In genomic region chr1:226009650-226010044, GRCh38 we compare ENCODE assay signal across 10 cellular contexts. TPM values are rescaled to one million over a fixed set of nuclear protein-coding genes. Genes with fewer than 3 reads are reported as not detected.
DNase-seq lines count a peak whose midpoint lies in the region; ATAC-seq and TF ChIP-seq lines count a peak whose summit lies in the region.
"Had no signal": no experiment of that assay in that cellular context is flagged by ENCODE, and none has a peak within 500 bp of the region (broad histone marks: within the 10 kb centered on the region; RNA-seq: fewer than 3 reads in every experiment).

No MANE protein-coding gene starts in this region.

- no peaks in the 10 kb centered on the region for H3K4me1 Mint-ChIP-seq in GM23338
- no peaks in the 10 kb centered on the region for H3K4me1 Mint-ChIP-seq in effector memory CD8-positive, alpha-beta T cell (ENCODE audit: low read depth in 2 of 2)

- H3K79me2 ChIP-seq in GM23338 (replicated peaks; ENCODE audit: insufficient read depth), result no peaks in the 10 kb centered on the region

- no peak for ATAC-seq in GM23338
- ATAC-seq in effector memory CD8-positive, alpha-beta T cell (replicated peaks), result no peak
- ATAC-seq: CD8-positive, alpha-beta T cell; HCT116 had no signal

- no peaks in the 10 kb centered on the region for H4K20me1 ChIP-seq in GM23338 (replicated peaks; ENCODE audit: insufficient read depth)

- H3K36me3 ChIP-seq in GM23338 (ENCODE audit: insufficient read depth), result no peaks in the 10 kb centered on the region
- no peaks in the 10 kb centered on the region for H3K36me3 ChIP-seq in WERI-Rb-1
- H3K36me3 ChIP-seq in vagina, result no peaks in the 10 kb centered on the region

- H3K27ac Mint-ChIP-seq in GM23338, result no peak overlapping the region
- no peak overlapping the region for H3K27ac Mint-ChIP-seq in effector memory CD8-positive, alpha-beta T cell
- H3K27ac Mint-ChIP-seq: CD14-positive monocyte; CD8-positive, alpha-beta T cell had no signal

- peak overlapping the region; percentile 10; the same call in 1 of the 2 replicates for H2AFZ ChIP-seq in GM23338

- 0 out of 2 replicates have a peak, but pooled peaks cover 3% of the 10 kb centered on the region for H3F3A ChIP-seq in GM23338 (replicated peaks; ENCODE audit: low read depth)

- no peaks in the 10 kb centered on the region for H3K36me3 Mint-ChIP-seq in GM23338 (ENCODE audit: low read depth)
- no peaks in the 10 kb centered on the region for H3K36me3 Mint-ChIP-seq in effector memory CD8-positive, alpha-beta T cell (ENCODE audit: insufficient read depth)
- H3K36me3 Mint-ChIP-seq: CD14-positive monocyte; CD8-positive, alpha-beta T cell had no signal

- no peak overlapping the region for H3K4me3 ChIP-seq in GM23338
- H3K4me3 ChIP-seq in WERI-Rb-1 (ENCODE audit: low read depth, low read length), result no peak overlapping the region
- H3K4me3 ChIP-seq in vagina, result no peak overlapping the region

- H3K27me3 ChIP-seq in GM23338 (ENCODE audit: insufficient read depth) (no peaks in the 10 kb centered on the region), WERI-Rb-1 (ENCODE audit: insufficient read depth, low read depth, severe bottlenecking) (no peaks in the 10 kb centered on the region), vagina (no peaks in the 10 kb centered on the region)

- no peaks in the 10 kb centered on the region for H3K4me1 ChIP-seq in GM23338 (ENCODE audit: insufficient read depth)
- H3K4me1 ChIP-seq in vagina, result no peaks in the 10 kb centered on the region

- TF ChIP-seq CTCF in GM23338 (conservative IDR thresholded peaks at IDR 0.05; ENCODE audit: low read depth in 2 of 2) (no peak), WERI-Rb-1 (IDR thresholded peaks at IDR 0.05; ENCODE audit: low read depth, low read length) (no peak), vagina (IDR thresholded peaks at IDR 0.05) (no peak)

- H3K27me3 Mint-ChIP-seq in GM23338 (ENCODE audit: insufficient read depth, low read depth, poor library complexity), result no peaks in the 10 kb centered on the region
- H3K27me3 Mint-ChIP-seq in effector memory CD8-positive, alpha-beta T cell, result peaks cover 5 to 9% of the 10 kb centered on the region in 2 donors

- no peaks in the 10 kb centered on the region; the same call in 2 of the 3 replicates for H3K9me3 Mint-ChIP-seq in GM23338
- no peaks in the 10 kb centered on the region for H3K9me3 Mint-ChIP-seq in effector memory CD8-positive, alpha-beta T cell
- H3K9me3 Mint-ChIP-seq: CD8-positive, alpha-beta T cell had no signal

- H3K9me3 ChIP-seq in WERI-Rb-1 (ENCODE audit: severe bottlenecking) (no peaks in the 10 kb centered on the region), vagina (no peaks in the 10 kb centered on the region)

- no peak overlapping the region for H3K4me2 ChIP-seq in GM23338

- intact Hi-C loops in vagina (cut with DNase I), result no loop called here

- TF ChIP-seq POLR2A in vagina (IDR thresholded peaks at IDR 0.05), result no peak

- H3K4me3 Mint-ChIP-seq in GM23338, result no peak overlapping the region
- no peak overlapping the region for H3K4me3 Mint-ChIP-seq in effector memory CD8-positive, alpha-beta T cell
- H3K4me3 Mint-ChIP-seq: CD14-positive monocyte; CD8-positive, alpha-beta T cell had no signal

- H3K27ac ChIP-seq in GM23338 (ENCODE audit: low read depth) (no peak overlapping the region), WERI-Rb-1 (no peak overlapping the region), vagina (no peak overlapping the region)

- no peaks in the 10 kb centered on the region for H3K9me2 ChIP-seq in GM23338 (ENCODE audit: insufficient read depth)

- DNase-seq in GM23338 (ENCODE audit: low spot score), result no peak
- DNase-seq in NCI-H524 treated with DMSO at 0.1 percent for 48 hours (lab: John Stamatoyannopoulos, UW), result peak; percentile 89
- peak; percentile 9 for DNase-seq in WERI-Rb-1
- no peak for DNase-seq in vagina (ENCODE audit: extremely low spot score in 2 of 2)
- no peak for DNase-seq in inferior parietal cortex (ENCODE audit: extremely low spot score)
- no peak for DNase-seq in effector memory CD8-positive, alpha-beta T cell
- DNase-seq: CD8-positive, alpha-beta T cell; COR-L47 had no signal

TF ChIP-seq in GM23338, 12 proteins besides CTCF, POLR2A, EP300 and RAD21 (continues in another document):
- TF ChIP-seq REST (IDR thresholded peaks at IDR 0.05; ENCODE audit: unreplicated experiment) (no peak), ZNF331 (CRISPR knock-in tag; IDR thresholded peaks at IDR 0.05; ENCODE audit: low read depth) (no peak), CREB1 (CRISPR knock-in tag; IDR thresholded peaks at IDR 0.05; ENCODE audit: low read depth) (no peak), POLR2AphosphoS5 (IDR thresholded peaks at IDR 0.05; ENCODE audit: low read depth) (no peak)

RNA-seq across cellular contexts. Expression of gene SDE2, which starts 10.5 kb away (rescaled TPM):
- 25.6 and 26.9 TPM in 2 replicates for total RNA-seq in GM23338 (2014; rRNA removed; shearing (Covaris generic))
- polyA plus RNA-seq in GM23338 (2016; fragmentation: Nextera tagmentation; extraction: Ambion mirVana), result 10.6 and 11.3 TPM in 2 replicates
- 14.7 TPM for total RNA-seq in vagina

RNA-seq across cellular contexts. Expression of gene H3-3A, which starts 52.9 kb away (rescaled TPM):
- total RNA-seq in GM23338 (2014; rRNA removed; shearing (Covaris generic)), result 913 and 938 TPM in 2 replicates
- polyA plus RNA-seq in GM23338 (2016; fragmentation: Nextera tagmentation; extraction: Ambion mirVana), result 2,407 and 2,643 TPM in 2 replicates
- 263 TPM for total RNA-seq in vagina

Comparison
In these comparisons a context has a peak if more than half of its experiments do, and no peak if none do; other contexts are left out.
1. DNase-seq: peak in NCI-H524 treated with DMSO at 0.1 percent for 48 hours (single experiment) and WERI-Rb-1 (single experiment); none in GM23338 (single experiment), vagina (0 of 2), inferior parietal cortex (single experiment) and effector memory CD8-positive, alpha-beta T cell (0 of 3).